12 cellular contexts compared by ENCODE assay signal in the genomic region with DNA sequence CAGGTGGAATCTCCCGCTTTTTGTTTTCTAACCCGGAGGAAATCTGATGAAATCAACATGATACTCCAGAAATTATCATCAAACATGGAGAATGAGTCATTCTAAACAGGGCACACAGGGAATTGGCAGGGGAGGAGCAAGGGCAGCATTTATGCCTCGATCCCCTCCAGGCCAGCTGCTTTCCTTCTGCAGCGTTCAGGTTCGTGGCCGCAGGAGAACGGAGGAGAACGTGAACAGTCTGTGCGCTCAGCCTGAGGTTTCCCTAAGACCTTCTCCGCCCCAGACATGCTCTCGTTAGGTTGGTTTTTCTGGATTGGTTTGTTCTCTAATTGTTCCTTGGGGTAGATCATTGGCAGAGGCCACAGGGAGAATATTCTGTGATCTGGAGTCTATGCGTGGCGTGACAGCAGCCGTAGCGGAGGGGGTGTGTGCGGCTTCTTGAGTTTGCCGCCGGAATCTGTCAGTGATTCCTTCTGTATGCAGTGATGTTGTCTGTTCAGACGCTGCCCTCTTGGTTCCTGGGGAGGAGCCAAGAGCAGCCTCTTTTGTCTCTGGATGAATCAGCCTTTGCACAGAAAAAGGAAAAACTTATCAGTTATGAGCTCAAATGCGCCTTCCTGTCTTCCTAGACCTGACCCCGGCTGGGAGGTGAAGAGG.
DNase-seq lines count a peak whose midpoint lies in the region; ATAC-seq lines count a peak whose summit lies in the region.
"Had no signal": no experiment of that assay in that cellular context is flagged by ENCODE, and none has a peak within 500 bp of the region (broad histone marks: within the 10 kb centered on the region; RNA-seq: fewer than 3 reads in every experiment).

No MANE protein-coding gene starts in this region.

- intact Hi-C loops in head of caudate nucleus (cut with DNase I) = no loop called here

- DNase-seq in A172 (ENCODE audit: low spot score) = peak; percentile 83
- DNase-seq in HPDE6-E6E7 (ENCODE audit: extremely low spot score) = peak; percentile 64
- peak; percentile 85 for DNase-seq in amniotic epithelial cell (ENCODE audit: low read depth)
- DNase-seq in head of caudate nucleus = peak in 25 of 42 donors; percentile 19 to 81 (median 43)
- no peak for DNase-seq in NCI-H1436 treated with DMSO at 0.1 percent for 48 hours (lab: John Stamatoyannopoulos, UW)
- DNase-seq in activated gamma-delta T cell (lab: John Stamatoyannopoulos, UW) = no peak
- no peak for DNase-seq in NCI-H1417 treated with DMSO at 0.1 percent for 48 hours (lab: John Stamatoyannopoulos, UW)
- DNase-seq: activated CD8-positive, alpha-beta memory T cell treated with anti-CD3 and anti-CD28 coated beads, Interleukin-2, amount 10 ng/mL, durations not matched to agents 7 days and 5 days; effector CD8-positive, alpha-beta T cell; SJCRH30 had no signal

- no peak for ATAC-seq in HG02678 (IDR thresholded peaks at IDR 0.05; ENCODE audit: unreplicated experiment)
- ATAC-seq: activated CD8-positive, alpha-beta memory T cell treated with anti-CD3 and anti-CD28 coated beads, Interleukin-2, amount 10 ng/mL, durations not matched to agents 7 days and 5 days; K562 had no signal

Comparison
In these comparisons a context has a peak if more than half of its experiments do, and no peak if none do; other contexts are left out.
1. DNase-seq: peak in A172 (single experiment), HPDE6-E6E7 (single experiment), amniotic epithelial cell (single experiment) and head of caudate nucleus (25 of 42); none in NCI-H1436 treated with DMSO at 0.1 percent for 48 hours (single experiment), activated gamma-delta T cell (single experiment) and NCI-H1417 treated with DMSO at 0.1 percent for 48 hours (single experiment).